In genomic region chr3:136149569-136150136, GRCh38 we compare ENCODE assay signal across 9 cellular contexts. TPM values are rescaled to one million over a fixed set of nuclear protein-coding genes. Genes with fewer than 3 reads are reported as not detected.
DNase-seq lines count a peak whose midpoint lies in the region; ATAC-seq and TF ChIP-seq lines count a peak whose summit lies in the region.
"Had no signal": no experiment of that assay in that cellular context is flagged by ENCODE, and none has a peak within 500 bp of the region (broad histone marks: within the 10 kb centered on the region; RNA-seq: fewer than 3 reads in every experiment).

No MANE protein-coding gene starts in this region.

- no peaks in the 10 kb centered on the region for H3K27me3 ChIP-seq in PC-3 (ENCODE audit: low read length)
- H3K27me3 ChIP-seq in skeletal muscle satellite cell (ENCODE audit: control insufficient read depth, insufficient read depth, low read length), result no peaks in the 10 kb centered on the region

- H3K9me3 Mint-ChIP-seq in activated T-cell treated with anti-CD3 and anti-CD28 coated beads, Interleukin-2, amount 50 U/mL, for 72 hours, result no peaks in the 10 kb centered on the region
- no peaks in the 10 kb centered on the region for H3K9me3 Mint-ChIP-seq in dendritic cell treated with granulocyte-macrophage colony-stimulating factor and Interleukin-4, amounts not matched to agents 40 ng/mL and 50 ng/mL, for 4 days

- BruUV-seq in PC-3 (replicated peaks; lab: Mats Ljungman, UMichigan), result no TSS peak

- H3K36me3 ChIP-seq in PC-3 (ENCODE audit: low read depth, low read length) (peaks cover 17% of the 10 kb centered on the region; the same call in 1 of the 2 replicates), skeletal muscle satellite cell (ENCODE audit: insufficient read depth, low read length) (peaks cover 28% of the 10 kb centered on the region)

- H3K4me3 ChIP-seq in PC-3 (ENCODE audit: low read length) (no peak overlapping the region), skeletal muscle satellite cell (ENCODE audit: low read length) (no peak overlapping the region)
- H3K4me3 ChIP-seq: lung had no signal

- H3K4me2 ChIP-seq in PC-3 (ENCODE audit: low read length) (peak overlapping the region; percentile 41; the same call in 1 of the 2 replicates), skeletal muscle satellite cell (ENCODE audit: low read length) (peak overlapping the region; percentile 18)

- no peaks in the 10 kb centered on the region for H3F3A ChIP-seq in PC-3 (ENCODE audit: low read length, unreplicated experiment)

- peaks cover 35% of the 10 kb centered on the region for H4K20me1 ChIP-seq in PC-3 (ENCODE audit: low read length)

- POLR2A ChIA-PET in PC-3 (lab: Charles Lee; ENCODE audit: unreplicated experiment), result no interaction called here

- H3K9me3 ChIP-seq in PC-3 (ENCODE audit: low read length) (no peaks in the 10 kb centered on the region), skeletal muscle satellite cell (replicated peaks; ENCODE audit: low read length) (no peaks in the 10 kb centered on the region)

- no peak for DNase-seq in activated T-cell treated with anti-CD3 and anti-CD28 coated beads, Interleukin-2, amount 50 U/mL, for 72 hours
- DNase-seq in activated T-cell treated with anti-CD3 and anti-CD28 coated beads for 4 hours, result no peak
- DNase-seq in PC-3, result peak; percentile 67
- DNase-seq in NCI-H1048 (lab: John Stamatoyannopoulos, UW), result no peak
- DNase-seq in SHP77 treated with DMSO at 0.1 percent for 48 hours (lab: John Stamatoyannopoulos, UW), result no peak

- no peaks in the 10 kb centered on the region for H3K27me3 Mint-ChIP-seq in activated T-cell treated with anti-CD3 and anti-CD28 coated beads, Interleukin-2, amount 50 U/mL, for 72 hours (ENCODE audit: low read depth)
- no peaks in the 10 kb centered on the region for H3K27me3 Mint-ChIP-seq in dendritic cell treated with granulocyte-macrophage colony-stimulating factor and Interleukin-4, amounts not matched to agents 40 ng/mL and 50 ng/mL, for 4 days

- H3K9me2 ChIP-seq in PC-3 (replicated peaks; ENCODE audit: low read length), result no peaks in the 10 kb centered on the region

- no peak overlapping the region for H3K9ac ChIP-seq in PC-3 (ENCODE audit: low read length)
- no peak overlapping the region for H3K9ac ChIP-seq in skeletal muscle satellite cell (ENCODE audit: low read depth, low read length)

- H3K4me1 ChIP-seq in PC-3 (ENCODE audit: insufficient read depth, low read length), result peaks cover 18% of the 10 kb centered on the region
- H3K4me1 ChIP-seq in skeletal muscle satellite cell (ENCODE audit: control insufficient read depth, insufficient read depth, low read length), result peaks cover 13% of the 10 kb centered on the region

- H3K79me2 ChIP-seq in PC-3 (ENCODE audit: low read length), result peaks cover 75% of the 10 kb centered on the region

- no peak overlapping the region for H2AFZ ChIP-seq in PC-3 (ENCODE audit: low read length)

- H3K36me3 Mint-ChIP-seq in activated T-cell treated with anti-CD3 and anti-CD28 coated beads, Interleukin-2, amount 50 U/mL, for 72 hours (ENCODE audit: insufficient read depth in 2 of 2), result peaks cover 9 to 25% of the 10 kb centered on the region in 2 donors
- H3K36me3 Mint-ChIP-seq in dendritic cell treated with granulocyte-macrophage colony-stimulating factor and Interleukin-4, amounts not matched to agents 40 ng/mL and 50 ng/mL, for 4 days (ENCODE audit: low read depth), result peaks cover 49% of the 10 kb centered on the region

- peaks cover 71% of the 10 kb centered on the region for H3K4me1 Mint-ChIP-seq in activated T-cell treated with anti-CD3 and anti-CD28 coated beads, Interleukin-2, amount 50 U/mL, for 72 hours (ENCODE audit: low read depth)
- peaks cover 23% of the 10 kb centered on the region for H3K4me1 Mint-ChIP-seq in dendritic cell treated with granulocyte-macrophage colony-stimulating factor and Interleukin-4, amounts not matched to agents 40 ng/mL and 50 ng/mL, for 4 days (ENCODE audit: low read depth)

- H3K27ac Mint-ChIP-seq in activated T-cell treated with anti-CD3 and anti-CD28 coated beads, Interleukin-2, amount 50 U/mL, for 72 hours, result peak overlapping the region; percentile 96
- H3K27ac Mint-ChIP-seq in dendritic cell treated with granulocyte-macrophage colony-stimulating factor and Interleukin-4, amounts not matched to agents 40 ng/mL and 50 ng/mL, for 4 days, result peak overlapping the region; percentile 22

- H3K4me3 Mint-ChIP-seq in activated T-cell treated with anti-CD3 and anti-CD28 coated beads, Interleukin-2, amount 50 U/mL, for 72 hours, result peak overlapping the region; percentile 54 to 85
- H3K4me3 Mint-ChIP-seq in dendritic cell treated with granulocyte-macrophage colony-stimulating factor and Interleukin-4, amounts not matched to agents 40 ng/mL and 50 ng/mL, for 4 days, result no peak overlapping the region

- H3K27ac ChIP-seq in PC-3 (ENCODE audit: low read length), result no peak overlapping the region

- peak; percentile 76 to 83 for ATAC-seq in activated T-cell treated with anti-CD3 and anti-CD28 coated beads, Interleukin-2, amount 50 U/mL, for 72 hours (replicated peaks in 1 of 2)
- ATAC-seq in PC-3, result peak; percentile 81
- ATAC-seq in GM18498 (IDR thresholded peaks at IDR 0.05; ENCODE audit: unreplicated experiment), result no peak

- CTCF ChIA-PET in PC-3 (lab: Charles Lee), result interaction anchor here (0.6 kb wide), 1 partner anchor 603 kb away, joined by 3 read pairs; no protein-coding TSS in a partner anchor

- intact Hi-C loops in PC-3 (cut with micrococcal nuclease), result no loop called here
- intact Hi-C loops in dendritic cell treated with granulocyte-macrophage colony-stimulating factor and Interleukin-4, amounts not matched to agents 40 ng/mL and 50 ng/mL, for 4 days (cut with micrococcal nuclease), result no loop called here

- TF ChIP-seq CTCF in PC-3 (conservative IDR thresholded peaks at IDR 0.05; ENCODE audit: low read depth, low read length), result no peak

RNA-seq across cellular contexts. Expression of gene MSL2, which starts 46.5 kb away (rescaled TPM):
- 10 to 100 TPM; 71.0 to 71.6 TPM for total RNA-seq in activated T-cell treated with anti-CD3 and anti-CD28 coated beads, Interleukin-2, amount 50 U/mL, for 72 hours
- 7.9 and 22.2 TPM in 2 replicates for total RNA-seq in PC-3 (2014; rRNA removed)
- total RNA-seq in skeletal muscle satellite cell (2012; rRNA removed), result 10.1 and 11.1 TPM in 2 replicates
